In the genomic region with DNA sequence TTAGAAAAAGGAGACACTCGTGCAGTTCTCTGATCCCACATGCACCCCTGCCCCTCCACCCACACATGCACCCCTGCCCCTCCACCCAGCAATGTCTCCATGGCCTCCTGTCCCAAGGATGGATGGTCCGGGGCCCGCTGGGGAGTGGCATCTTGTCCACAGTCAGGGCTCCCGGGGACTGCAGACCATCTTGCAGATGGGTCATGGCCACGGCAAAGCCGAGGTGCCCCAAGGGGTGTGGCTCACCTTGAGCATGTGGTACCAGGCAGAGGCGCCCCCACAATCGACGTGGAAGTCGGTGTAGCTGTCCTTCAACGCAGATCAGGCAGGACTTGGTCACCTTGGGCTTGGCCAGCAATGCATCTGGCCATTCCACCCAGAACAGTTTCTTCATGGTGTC, we compare ENCODE assay signal across 9 cellular contexts.
"Had no signal": no experiment of that assay in that cellular context is flagged by ENCODE, and none has a peak within 500 bp of the region (broad histone marks: within the 10 kb centered on the region; RNA-seq: fewer than 3 reads in every experiment).

No MANE protein-coding gene starts in this region.

- H3K4me1 ChIP-seq: HAP-1 had no signal

- DNase-seq: GM23248, GOT3, H7, HFFc6 had no signal

- H3K4me3 Mint-ChIP-seq: HFFc6, IgD-negative memory B cell had no signal

- ATAC-seq: HCT116, HepG2 had no signal

- H3K4me1 Mint-ChIP-seq: IgD-negative memory B cell had no signal

- H3K4me3 ChIP-seq: GM23248, HAP-1 had no signal

- H3K36me3 ChIP-seq: HAP-1 had no signal

- H3K9me3 Mint-ChIP-seq: IgD-negative memory B cell had no signal

- H3K27ac ChIP-seq: GM23248, HL-60 had no signal
